Comparison of ENCODE assay signal across 28 cellular contexts in the genomic region with DNA sequence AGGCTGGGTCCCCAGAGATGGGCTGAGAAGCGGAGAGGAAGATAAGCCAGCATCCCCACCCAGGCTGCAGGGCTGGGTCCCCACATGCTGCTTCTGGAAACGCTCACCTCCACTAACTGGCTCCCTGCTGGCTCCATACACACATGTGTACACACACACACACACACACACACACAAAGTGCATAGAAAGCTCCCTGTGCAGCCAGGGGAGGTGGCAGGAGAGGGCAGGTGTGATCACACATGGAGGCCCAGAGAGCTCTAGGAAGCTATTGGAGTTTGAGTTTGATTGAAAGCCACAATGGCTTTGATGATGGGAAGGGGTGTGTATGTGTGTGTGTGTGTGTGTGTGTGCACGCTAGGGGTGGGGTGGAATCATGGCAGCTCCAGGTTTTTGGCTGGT. TPM values are rescaled to one million over a fixed set of nuclear protein-coding genes. Genes with fewer than 3 reads are reported as not detected.
"Had no signal": no experiment of that assay in that cellular context is flagged by ENCODE, and none has a peak within 500 bp of the region (broad histone marks: within the 10 kb centered on the region; RNA-seq: fewer than 3 reads in every experiment).

No MANE protein-coding gene starts in this region.

- H3K36me3 ChIP-seq: neural progenitor cell, neutrophil, pancreas, right lobe of liver, sigmoid colon, stomach, thoracic aorta, thyroid gland, tibial nerve, upper lobe of left lung, vagina had no signal

- H3K36me3 Mint-ChIP-seq: naive thymus-derived CD8-positive, alpha-beta T cell; natural killer cell treated with Interleukin-12 subunit alpha and Interleukin-12 subunit beta and Interleukin-15 and Interleukin-18, amount 100 ng/mL, for 72 hours; neural progenitor cell; stimulated activated effector memory CD8-positive, alpha-beta T cell treated with anti-CD3 and anti-CD28 coated beads, Interleukin-12 subunit alpha, Interleukin-12 subunit beta, amount 100 ng/mL, for 72 hours; stimulated activated naive B cell treated with anti-CD40 and anti-IgM and Interleukin-4, amounts not matched to agents 10 μg/mL and 1 μg/mL and 100 μg/mL, for 72 hours had no signal

- H3K27me3 ChIP-seq: neural progenitor cell, pancreas, right lobe of liver, sigmoid colon, stomach, thyroid gland, tibial nerve, upper lobe of left lung, vagina had no signal

- H3K9me3 ChIP-seq: neutrophil, pancreas, psoas muscle, right lobe of liver, sigmoid colon, stomach, thoracic aorta, thyroid gland, tibial nerve, upper lobe of left lung, vagina had no signal

- ATAC-seq: naive thymus-derived CD8-positive, alpha-beta T cell; natural killer cell treated with Interleukin-12 subunit alpha and Interleukin-12 subunit beta and Interleukin-15 and Interleukin-18, amount 100 ng/mL, for 72 hours; pancreas; psoas muscle; right cardiac atrium; right lobe of liver; stimulated activated effector memory CD8-positive, alpha-beta T cell treated with anti-CD3 and anti-CD28 coated beads, Interleukin-12 subunit alpha, Interleukin-12 subunit beta, amount 100 ng/mL, for 72 hours; stimulated activated naive B cell treated with anti-CD40 and anti-IgM and Interleukin-4, amounts not matched to agents 10 μg/mL and 1 μg/mL and 100 μg/mL, for 72 hours had no signal

- H3K9me3 Mint-ChIP-seq: naive thymus-derived CD8-positive, alpha-beta T cell; natural killer cell treated with Interleukin-12 subunit alpha and Interleukin-12 subunit beta and Interleukin-15 and Interleukin-18, amount 100 ng/mL, for 72 hours; nephron progenitor cell; neural progenitor cell; stimulated activated effector memory CD8-positive, alpha-beta T cell treated with anti-CD3 and anti-CD28 coated beads, Interleukin-12 subunit alpha, Interleukin-12 subunit beta, amount 100 ng/mL, for 72 hours; stimulated activated naive B cell treated with anti-CD40 and anti-IgM and Interleukin-4, amounts not matched to agents 10 μg/mL and 1 μg/mL and 100 μg/mL, for 72 hours; stimulated activated naive CD8-positive, alpha-beta T cell treated with anti-CD3 and anti-CD28 coated beads, Interleukin-15, Interleukin-2, amounts not matched to agents 100 ng/mL and 50 ng/mL, for 24 hours had no signal

- H3K4me1 Mint-ChIP-seq: neural progenitor cell; stimulated activated effector memory CD8-positive, alpha-beta T cell treated with anti-CD3 and anti-CD28 coated beads, Interleukin-12 subunit alpha, Interleukin-12 subunit beta, amount 100 ng/mL, for 72 hours; stimulated activated naive B cell treated with anti-CD40 and anti-IgM and Interleukin-4, amounts not matched to agents 10 μg/mL and 1 μg/mL and 100 μg/mL, for 72 hours had no signal

- H3K27ac Mint-ChIP-seq: naive thymus-derived CD8-positive, alpha-beta T cell; natural killer cell treated with Interleukin-12 subunit alpha and Interleukin-12 subunit beta and Interleukin-15 and Interleukin-18, amount 100 ng/mL, for 72 hours; nephron progenitor cell; neural progenitor cell; progenitor cell of endocrine pancreas; stimulated activated effector memory CD8-positive, alpha-beta T cell treated with anti-CD3 and anti-CD28 coated beads, Interleukin-12 subunit alpha, Interleukin-12 subunit beta, amount 100 ng/mL, for 72 hours; stimulated activated naive B cell treated with anti-CD40 and anti-IgM and Interleukin-4, amounts not matched to agents 10 μg/mL and 1 μg/mL and 100 μg/mL, for 72 hours; stimulated activated naive CD8-positive, alpha-beta T cell treated with anti-CD3 and anti-CD28 coated beads, Interleukin-15, Interleukin-2, amounts not matched to agents 100 ng/mL and 50 ng/mL, for 24 hours had no signal

- H3K4me3 Mint-ChIP-seq: naive thymus-derived CD8-positive, alpha-beta T cell; natural killer cell treated with Interleukin-12 subunit alpha and Interleukin-12 subunit beta and Interleukin-15 and Interleukin-18, amount 100 ng/mL, for 72 hours; nephron progenitor cell; neural progenitor cell; stimulated activated effector memory CD8-positive, alpha-beta T cell treated with anti-CD3 and anti-CD28 coated beads, Interleukin-12 subunit alpha, Interleukin-12 subunit beta, amount 100 ng/mL, for 72 hours; stimulated activated naive B cell treated with anti-CD40 and anti-IgM and Interleukin-4, amounts not matched to agents 10 μg/mL and 1 μg/mL and 100 μg/mL, for 72 hours; stimulated activated naive CD8-positive, alpha-beta T cell treated with anti-CD3 and anti-CD28 coated beads, Interleukin-15, Interleukin-2, amounts not matched to agents 100 ng/mL and 50 ng/mL, for 24 hours had no signal

- H3K4me3 ChIP-seq: neural progenitor cell, pancreas, psoas muscle, right lobe of liver, sigmoid colon, stomach, thoracic aorta, thyroid gland, tibial nerve, upper lobe of left lung, vagina had no signal

- H3K4me1 ChIP-seq: psoas muscle, right lobe of liver, thyroid gland had no signal

- DNase-seq: naive thymus-derived CD8-positive, alpha-beta T cell; nephron progenitor cell; nucleus accumbens; psoas muscle; right cardiac atrium; right lobe of liver; sigmoid colon; small intestine; stimulated activated CD4-positive, alpha-beta T cell treated with anti-CD3 and anti-CD28 coated beads, Interleukin-15, amount 100 ng/mL, for 24 hours; stimulated activated CD4-positive, alpha-beta T cell treated with anti-CD3 and anti-CD28 coated beads, Interleukin-2, amount 100 ng/mL, for 24 hours; stimulated activated CD4-positive, alpha-beta T cell treated with anti-CD3 and anti-CD28 coated beads, Interleukin-2, amount 100 ng/mL, for 48 hours; stimulated activated CD4-positive, alpha-beta T cell treated with anti-CD3 and anti-CD28 coated beads, Interleukin-4, amount 100 ng/mL, for 24 hours; stimulated activated naive B cell treated with anti-CD40 and anti-IgM and Interleukin-4, amounts not matched to agents 10 μg/mL and 1 μg/mL and 100 μg/mL, for 72 hours; stimulated activated naive CD4-positive, alpha-beta T cell treated with Interleukin-2 at 50 U/mL for 16 hours; stomach; thyroid gland; trophoblast cell; upper lobe of left lung had no signal

- H3K27ac ChIP-seq: neural progenitor cell, neutrophil, pancreas, psoas muscle, right lobe of liver, sigmoid colon, stomach, thoracic aorta, thyroid gland, tibial nerve, upper lobe of left lung, vagina had no signal

- H3K27me3 Mint-ChIP-seq: stimulated activated naive CD8-positive, alpha-beta T cell treated with anti-CD3 and anti-CD28 coated beads, Interleukin-15, Interleukin-2, amounts not matched to agents 100 ng/mL and 50 ng/mL, for 24 hours had no signal

RNA-seq across cellular contexts. Expression of a gene that starts 29.3 kb away (rescaled TPM):
- total RNA-seq: naive thymus-derived CD8-positive, alpha-beta T cell had no signal
- polyA plus RNA-seq: naive thymus-derived CD8-positive, alpha-beta T cell had no signal
